Comparison of ENCODE assay signal across 8 cellular contexts in the genomic region with DNA sequence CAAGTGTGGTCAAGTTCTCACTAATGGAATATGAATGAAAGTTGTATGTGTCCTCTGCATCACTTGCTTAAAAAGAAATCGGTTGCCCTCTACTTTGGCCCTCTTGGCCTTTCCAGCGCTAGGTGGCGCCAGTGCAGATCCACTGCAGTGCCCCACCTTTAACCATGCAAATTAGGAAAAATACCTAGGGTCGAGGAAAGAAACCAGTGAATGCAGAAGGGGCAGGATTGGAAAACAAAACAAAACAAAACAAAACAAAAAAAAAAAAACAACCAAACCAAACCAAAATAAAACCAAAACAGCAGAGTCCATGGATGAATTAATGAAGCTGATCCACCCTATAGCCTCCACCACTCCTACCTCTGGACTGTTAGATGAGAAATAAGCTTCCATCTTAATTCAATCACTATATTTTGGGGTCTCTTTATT. TPM values are rescaled to one million over a fixed set of nuclear protein-coding genes. Genes with fewer than 3 reads are reported as not detected.
A peak's percentile ranks its signal among the peaks of the same experiment; 100 is the strongest.
DNase-seq lines count a peak whose midpoint lies in the region; ATAC-seq and TF ChIP-seq lines count a peak whose summit lies in the region.

No MANE protein-coding gene starts in this region.

- no peaks in the 10 kb centered on the region for H3K27me3 Mint-ChIP-seq in CD8-positive, alpha-beta T cell (ENCODE audit: low read depth)

- no peaks in the 10 kb centered on the region for H3K27me3 ChIP-seq in CD8-positive, alpha-beta T cell (ENCODE audit: insufficient read depth, low read length)
- H3K27me3 ChIP-seq in vagina, result no peaks in the 10 kb centered on the region

- H3K36me3 ChIP-seq in CD8-positive, alpha-beta T cell (ENCODE audit: insufficient read depth, low read length), result no peaks in the 10 kb centered on the region
- H3K36me3 ChIP-seq in vagina, result no peaks in the 10 kb centered on the region

- TF ChIP-seq POLR2A in vagina (IDR thresholded peaks at IDR 0.05), result no peak

- H3K9me3 ChIP-seq in CD8-positive, alpha-beta T cell (ENCODE audit: low read length), result no peaks in the 10 kb centered on the region
- no peaks in the 10 kb centered on the region for H3K9me3 ChIP-seq in vagina

- no peak overlapping the region for H3K4me3 ChIP-seq in CD8-positive, alpha-beta T cell (ENCODE audit: low read depth, low read length)
- no peak overlapping the region for H3K4me3 ChIP-seq in vagina

- intact Hi-C loops in CD8-positive, alpha-beta T cell (cut with DNase I, micrococcal nuclease), result loop anchor here (1.0 to 10.0 kb wide), 10 partner anchors 109 to 969 kb away; a partner anchor contains a TSS
- intact Hi-C loops in posterior vena cava (cut with DNase I), result loop anchor here in 1 of 2 donors (10.0 kb wide), 1 partner anchor 139 kb away; no protein-coding TSS in a partner anchor
- intact Hi-C loops in vagina (cut with DNase I), result loop anchor here (10.0 kb wide), 1 partner anchor 249 kb away; a partner anchor contains a TSS

- in situ Hi-C loops in KBM-7 (cut with MboI; ENCODE audit: low pct_unique_long_range_greater_than_20kb, low sequenced_read_pairs), result loop anchor here (25.0 kb wide), 1 partner anchor 247 kb away; a partner anchor contains a TSS

- H3K27ac ChIP-seq in CD8-positive, alpha-beta T cell (ENCODE audit: low read depth, low read length), result no peak overlapping the region
- H3K27ac ChIP-seq in vagina, result peak overlapping the region; percentile 95

- peak; percentile 86 for TF ChIP-seq CTCF in CD8-positive, alpha-beta T cell (IDR thresholded peaks at IDR 0.05)
- peak; percentile 55 to 64 (median 64) for TF ChIP-seq CTCF in vagina (IDR thresholded peaks at IDR 0.05)

- no peak for ATAC-seq in CD8-positive, alpha-beta T cell
- no peak for ATAC-seq in HG03095 (IDR thresholded peaks at IDR 0.05; ENCODE audit: unreplicated experiment)

- CTCF ChIA-PET in CD8-positive, alpha-beta T cell (lab: Charles Lee), result interaction anchor here (0.6 to 13.2 kb wide), 44 partner anchors 12 to 352 kb away, joined by 3 to 186 read pairs (median 4); a partner anchor contains a TSS

- peaks cover 17% of the 10 kb centered on the region for H3K36me3 Mint-ChIP-seq in CD8-positive, alpha-beta T cell

- H3K9me3 Mint-ChIP-seq in CD8-positive, alpha-beta T cell, result no peaks in the 10 kb centered on the region

- H3K4me3 Mint-ChIP-seq in CD8-positive, alpha-beta T cell, result no peak overlapping the region

- H3K4me1 ChIP-seq in CD8-positive, alpha-beta T cell (ENCODE audit: insufficient read depth, low read length), result peaks cover 40% of the 10 kb centered on the region
- H3K4me1 ChIP-seq in vagina, result peaks cover 21% of the 10 kb centered on the region

- peaks cover 29% of the 10 kb centered on the region for H3K4me1 Mint-ChIP-seq in CD8-positive, alpha-beta T cell (ENCODE audit: low read depth)

- POLR2A ChIA-PET in CD8-positive, alpha-beta T cell (lab: Charles Lee), result interaction anchor here (0.6 to 7.0 kb wide), 8 partner anchors 13 to 251 kb away, joined by 3 to 73 read pairs (median 4); a partner anchor contains a TSS

- no peak overlapping the region for H3K27ac Mint-ChIP-seq in CD8-positive, alpha-beta T cell

- peak; percentile 54 to 87 (median 74) for DNase-seq in CD8-positive, alpha-beta T cell
- peak; percentile 86 for DNase-seq in KBM-7
- peak; percentile 75 for DNase-seq in RPMI8226
- DNase-seq in activated effector memory CD4-positive, alpha-beta T cell treated with Interleukin-2 at 50 U/mL for 16 hours, result peak; percentile 69
- peak; percentile 73 for DNase-seq in glomerular visceral epithelial cell (ENCODE audit: extremely low spot score)
- peak; percentile 89 for DNase-seq in posterior vena cava (ENCODE audit: low spot score)
- DNase-seq in vagina (ENCODE audit: extremely low spot score in 2 of 2), result no peak

RNA-seq across cellular contexts. Expression of a gene that starts 12.9 kb away (rescaled TPM):
- 100 to 1,000 TPM; 101 to 106 TPM for total RNA-seq in CD8-positive, alpha-beta T cell
- 10 to 100 TPM; 49.3 to 61.4 TPM for total RNA-seq in posterior vena cava
- total RNA-seq in vagina, result 77.8 TPM

RNA-seq across cellular contexts. Expression of a gene that starts 27.4 kb away (rescaled TPM):
- 10 to 100 TPM; 60.9 to 62.5 TPM for total RNA-seq in CD8-positive, alpha-beta T cell
- 10 to 100 TPM; 55.8 to 58.9 TPM for total RNA-seq in posterior vena cava
- 48.6 TPM for total RNA-seq in vagina

Comparison
In these comparisons a context has a peak if more than half of its experiments do, and no peak if none do; other contexts are left out.
1. DNase-seq: peak in CD8-positive, alpha-beta T cell (7 of 7), KBM-7 (single experiment), RPMI8226 (single experiment), activated effector memory CD4-positive, alpha-beta T cell treated with Interleukin-2 at 50 U/mL for 16 hours (single experiment), glomerular visceral epithelial cell (single experiment) and posterior vena cava (single experiment); none in vagina (0 of 2).